ENCODE assay signal across 14 cellular contexts in genomic region chr10:116756277-116756676, GRCh38. TPM values are rescaled to one million over a fixed set of nuclear protein-coding genes. Genes with fewer than 3 reads are reported as not detected.
DNase-seq lines count a peak whose midpoint lies in the region; ATAC-seq and TF ChIP-seq lines count a peak whose summit lies in the region.
"Had no signal": no experiment of that assay in that cellular context is flagged by ENCODE, and none has a peak within 500 bp of the region (broad histone marks: within the 10 kb centered on the region; RNA-seq: fewer than 3 reads in every experiment).

No MANE protein-coding gene starts in this region.

- H3K27ac ChIP-seq in muscle layer of duodenum (ENCODE audit: low read length) (peak overlapping the region; percentile 19), transverse colon (peak overlapping the region in 2 of 4 donors; percentile 13 to 40)

- no peaks in the 10 kb centered on the region for H3K27me3 ChIP-seq in muscle layer of duodenum (ENCODE audit: low read depth, low read length)
- H3K27me3 ChIP-seq in transverse colon: no peaks in the 10 kb centered on the region

- no peak for ATAC-seq in GM18870 (IDR thresholded peaks at IDR 0.05; ENCODE audit: unreplicated experiment)
- ATAC-seq: K562 had no signal

- no peaks in the 10 kb centered on the region for H3K36me3 ChIP-seq in muscle layer of duodenum (ENCODE audit: control insufficient read depth in 1 of 2, insufficient read depth in 2 of 2, low read length in 2 of 2)
- H3K36me3 ChIP-seq in transverse colon: no peaks in the 10 kb centered on the region

- H3K4me3 ChIP-seq in muscle layer of duodenum (ENCODE audit: low read depth in 1 of 2, low read length in 2 of 2): no peak overlapping the region
- H3K4me3 ChIP-seq in transverse colon: no peak overlapping the region
- H3K4me3 ChIP-seq: K562 had no signal

- DNase-seq in anterior cingulate cortex (lab: John Stamatoyannopoulos, UW): peak in 54 of 58 donors; percentile 8 to 89 (median 69)
- peak; percentile 69 to 95 (median 86) for DNase-seq in head of caudate nucleus
- peak; percentile 38 for DNase-seq in transverse colon
- DNase-seq in SKM-1 (lab: John Stamatoyannopoulos, UW; ENCODE audit: unreplicated experiment): no peak
- DNase-seq in hepatic stellate cell (ENCODE audit: low spot score): no peak
- DNase-seq in GM13976 (ENCODE audit: low spot score): no peak
- DNase-seq: CD4-positive, CD25-positive, alpha-beta regulatory T cell; effector memory CD4-positive, alpha-beta T cell; NCI-H526; stimulated activated CD4-positive, alpha-beta T cell treated with anti-CD3 and anti-CD28 coated beads, Interleukin-4, amount 100 ng/mL, for 1 hour; stimulated activated naive CD4-positive, alpha-beta T cell had no signal

- intact Hi-C loops in head of caudate nucleus (cut with DNase I) (no loop called here), transverse colon (cut with DNase I; ENCODE audit: low total_unique reads) (no loop called here)

- TF ChIP-seq CTCF in transverse colon (IDR thresholded peaks at IDR 0.05) (no peak), GM13976 (IDR thresholded peaks at IDR 0.05; ENCODE audit: borderline replicate concordance, control extremely low read depth, extremely low read depth, insufficient read depth, missing control alignments) (no peak)

- H3K4me1 ChIP-seq in muscle layer of duodenum (ENCODE audit: control insufficient read depth in 1 of 2, insufficient read depth in 2 of 2, low read length in 2 of 2): peaks cover 0 to 3% of the 10 kb centered on the region in 2 donors
- peaks cover 0 to 7% (median 2%) of the 10 kb centered on the region in 4 donors for H3K4me1 ChIP-seq in transverse colon

- no peak for TF ChIP-seq EP300 in transverse colon (IDR thresholded peaks at IDR 0.05; ENCODE audit: low read depth)

- no peak for TF ChIP-seq POLR2A in transverse colon (IDR thresholded peaks at IDR 0.05)

- H3K9me3 ChIP-seq in muscle layer of duodenum (ENCODE audit: control insufficient read depth in 1 of 2, low read length in 2 of 2): no peaks in the 10 kb centered on the region
- H3K9me3 ChIP-seq in transverse colon: no peaks in the 10 kb centered on the region

- WGBS in transverse colon (ENCODE audit: low coverage in 1 of 2), 2 donors: 33 to 43% methylated on average over 2 to 8 of the region's 8 CpGs

- in situ Hi-C loops in transverse colon (cut with MboI; ENCODE audit: low pct_ligation_motif_present in 1 of 4, low pct_unique_long_range_greater_than_20kb in 1 of 4, low sequenced_read_pairs in 3 of 4) (no loop called here), GM13976 (cut with MboI; ENCODE audit: low sequenced_read_pairs, unreplicated experiment) (no loop called here)

RNA-seq across cellular contexts. Expression of gene HSPA12A, which starts 13.9 kb away (rescaled TPM):
- total RNA-seq in transverse colon: 10 to 100 TPM in 1 of 4 donors, 1 to 10 TPM in 3; 6.4 to 52.3 (median 9.5) TPM

Comparison
In these comparisons a context has a peak if more than half of its experiments do, and no peak if none do; other contexts are left out.
1. DNase-seq: peak in anterior cingulate cortex (54 of 58), head of caudate nucleus (42 of 42) and transverse colon (single experiment); none in SKM-1 (single experiment), hepatic stellate cell (single experiment) and GM13976 (single experiment).